In genomic region chr11:126150256-126150655, GRCh38 we compare ENCODE assay signal across 28 cellular contexts.
DNase-seq lines count a peak whose midpoint lies in the region; ATAC-seq and TF ChIP-seq lines count a peak whose summit lies in the region.
"Had no signal": no experiment of that assay in that cellular context is flagged by ENCODE, and none has a peak within 500 bp of the region (broad histone marks: within the 10 kb centered on the region; RNA-seq: fewer than 3 reads in every experiment).

No MANE protein-coding gene starts in this region.

- H3K36me3 Mint-ChIP-seq in naive thymus-derived CD8-positive, alpha-beta T cell: peaks cover 0 to 11% (median 6%) of the 10 kb centered on the region in 3 donors
- no peaks in the 10 kb centered on the region for H3K36me3 Mint-ChIP-seq in CD14-positive monocyte

- no peak overlapping the region for H3K9ac ChIP-seq in BLaER1
- H3K9ac ChIP-seq in BLaER1 treated with 17β-estradiol and CSF1 and Interleukin-3, amounts not matched to agents 10 nM and 100 nM: no peak overlapping the region; a peak in 1 of 22 replicates
- H3K9ac ChIP-seq: neural progenitor cell had no signal

- H3K36me3 ChIP-seq in BLaER1: peaks cover 27% of the 10 kb centered on the region; the same call in 1 of the 2 replicates
- H3K36me3 ChIP-seq in BLaER1 treated with 17β-estradiol and CSF1 and Interleukin-3, amounts not matched to agents 10 nM and 100 nM: peaks cover 0 to 26% (median 6%) of the 10 kb centered on the region in 11 experiments; a peak in 7 of 22 replicates
- H3K36me3 ChIP-seq: gastroesophageal sphincter, neural progenitor cell, right lobe of liver, upper lobe of right lung had no signal

- ATAC-seq in naive thymus-derived CD8-positive, alpha-beta T cell: no peak
- ATAC-seq: activated CD4-positive, alpha-beta T cell treated with anti-CD3 and anti-CD28 coated beads for 36 hours; gastroesophageal sphincter; GM23338; right lobe of liver had no signal

- intact Hi-C loops in CD14-positive monocyte (cut with micrococcal nuclease): no loop called here

- H3K4me1 Mint-ChIP-seq in naive thymus-derived CD8-positive, alpha-beta T cell: peaks cover 2 to 7% (median 4%) of the 10 kb centered on the region in 4 donors
- peaks cover 7% of the 10 kb centered on the region for H3K4me1 Mint-ChIP-seq in CD14-positive monocyte
- H3K4me1 Mint-ChIP-seq: activated CD4-positive, alpha-beta T cell treated with anti-CD3 and anti-CD28 coated beads for 36 hours; activated naive CD4-positive, alpha-beta T cell treated with anti-CD3 and anti-CD28 coated beads, Interleukin-2, amount 50 U/mL, for 24 hours had no signal

- H3K4me1 ChIP-seq in BLaER1: peaks cover 71% of the 10 kb centered on the region
- peaks cover 36 to 76% (median 63%) of the 10 kb centered on the region in 10 experiments for H3K4me1 ChIP-seq in BLaER1 treated with 17β-estradiol and CSF1 and Interleukin-3, amounts not matched to agents 10 nM and 100 nM
- H3K4me1 ChIP-seq: upper lobe of right lung had no signal

- H3K27ac ChIP-seq in BLaER1: peak overlapping the region; percentile 18; the same call in 1 of the 2 replicates
- H3K27ac ChIP-seq in BLaER1 treated with 17β-estradiol and CSF1 and Interleukin-3, amounts not matched to agents 10 nM and 100 nM: 0 out of 22 replicates have a peak overlapping the region, but pooled peaks of 2 of the 11 experiments have one; percentile 9 to 22
- H3K27ac ChIP-seq: gastroesophageal sphincter, neural progenitor cell, right lobe of liver, upper lobe of right lung had no signal

- H3K27me3 ChIP-seq in BLaER1: no peaks in the 10 kb centered on the region
- H3K27me3 ChIP-seq in BLaER1 treated with 17β-estradiol and CSF1 and Interleukin-3, amounts not matched to agents 10 nM and 100 nM: no peaks in the 10 kb centered on the region
- H3K27me3 ChIP-seq: gastroesophageal sphincter, right lobe of liver, upper lobe of right lung had no signal

- H3K27ac Mint-ChIP-seq in naive thymus-derived CD8-positive, alpha-beta T cell: no peak overlapping the region
- peak overlapping the region in 1 of 7 donors; percentile 27 for H3K27ac Mint-ChIP-seq in CD14-positive monocyte
- H3K27ac Mint-ChIP-seq: activated CD4-positive, alpha-beta T cell treated with anti-CD3 and anti-CD28 coated beads for 36 hours; activated naive CD4-positive, alpha-beta T cell treated with anti-CD3 and anti-CD28 coated beads, Interleukin-2, amount 50 U/mL, for 24 hours; activated T-helper 2 cell treated with anti-CD3 and anti-CD28 coated beads, Interferon-gamma antibody, Interleukin-2, Interleukin-4, amounts not matched to agents 10 μg/mL and 5 μg/mL and 100 μg/mL, durations not matched to agents 14 hours and 24 hours and 36 hours; GM23338; IgD-negative memory B cell; progenitor cell of endocrine pancreas had no signal

- H3K4me3 Mint-ChIP-seq in naive thymus-derived CD8-positive, alpha-beta T cell: no peak overlapping the region
- H3K4me3 Mint-ChIP-seq in CD14-positive monocyte: no peak overlapping the region
- H3K4me3 Mint-ChIP-seq: activated CD4-positive, alpha-beta T cell treated with anti-CD3 and anti-CD28 coated beads for 36 hours; activated naive CD4-positive, alpha-beta T cell treated with anti-CD3 and anti-CD28 coated beads, Interleukin-2, amount 50 U/mL, for 24 hours; GM23338; neural progenitor cell had no signal

- TF ChIP-seq CTCF in CD14-positive monocyte (IDR thresholded peaks at IDR 0.05): no peak

- peaks cover 17% of the 10 kb centered on the region for H3K9me3 ChIP-seq in BLaER1
- H3K9me3 ChIP-seq in BLaER1 treated with 17β-estradiol and CSF1 and Interleukin-3, amounts not matched to agents 10 nM and 100 nM (replicated peaks in 1 of 11): peaks cover 11 to 30% (median 17%) of the 10 kb centered on the region in 11 experiments; a peak in 20 of 22 replicates
- H3K9me3 ChIP-seq: right lobe of liver, upper lobe of right lung had no signal

- peaks cover 0 to 23% (median 8%) of the 10 kb centered on the region in 9 donors for H3K9me3 Mint-ChIP-seq in naive thymus-derived CD8-positive, alpha-beta T cell
- peaks cover 3 to 11% (median 7%) of the 10 kb centered on the region in 7 donors for H3K9me3 Mint-ChIP-seq in CD14-positive monocyte

- peaks cover 2 to 13% (median 8%) of the 10 kb centered on the region in 5 donors for H3K27me3 Mint-ChIP-seq in naive thymus-derived CD8-positive, alpha-beta T cell
- no peaks in the 10 kb centered on the region for H3K27me3 Mint-ChIP-seq in CD14-positive monocyte (ENCODE audit: low read depth in 3 of 3)
- H3K27me3 Mint-ChIP-seq: progenitor cell of endocrine pancreas had no signal

- peak; percentile 71 for DNase-seq in NCI-H1092 treated with DMSO at 0.1 percent for 48 hours (lab: John Stamatoyannopoulos, UW)
- DNase-seq in myocyte (ENCODE audit: low read depth): peak; percentile 54
- no peak for DNase-seq in naive thymus-derived CD8-positive, alpha-beta T cell
- no peak for DNase-seq in amygdala (lab: John Stamatoyannopoulos, UW)
- no peak for DNase-seq in CD14-positive monocyte (ENCODE audit: low spot score)
- no peak for DNase-seq in activated T-cell treated with anti-CD3 and anti-CD28 coated beads for 4 hours
- DNase-seq: activated CD4-positive, alpha-beta T cell treated with anti-CD3 and anti-CD28 coated beads for 36 hours; anterior cingulate cortex; C1 segment of cervical spinal cord; NCI-H1105; NCI-H187 treated with DMSO at 0.1 percent for 48 hours; NCI-H2227 treated with DMSO at 0.1 percent for 48 hours; SHP77 treated with DMSO at 0.1 percent for 48 hours; stimulated activated CD4-positive, alpha-beta T cell treated with anti-CD3 and anti-CD28 coated beads, Interleukin-4, amount 100 ng/mL, for 4 hours; substantia nigra; upper lobe of right lung had no signal

- peak overlapping the region; percentile 76 for H3K4me2 ChIP-seq in BLaER1
- H3K4me2 ChIP-seq in BLaER1 treated with 17β-estradiol and CSF1 and Interleukin-3, amounts not matched to agents 10 nM and 100 nM: peak overlapping the region; percentile 60 to 90 (median 79)
- H3K4me2 ChIP-seq: GM23338, neural progenitor cell had no signal

- H3K4me3 ChIP-seq in BLaER1: no peak overlapping the region
- no peak overlapping the region for H3K4me3 ChIP-seq in BLaER1 treated with 17β-estradiol and CSF1 and Interleukin-3, amounts not matched to agents 10 nM and 100 nM
- H3K4me3 ChIP-seq: gastroesophageal sphincter, GM12878, GM23338, lung, neural progenitor cell, right lobe of liver, upper lobe of right lung had no signal

- POLR2A ChIA-PET in naive thymus-derived CD8-positive, alpha-beta T cell (lab: Charles Lee): no interaction called here

- no peaks in the 10 kb centered on the region for H4K20me1 ChIP-seq in BLaER1
- no peaks in the 10 kb centered on the region for H4K20me1 ChIP-seq in BLaER1 treated with 17β-estradiol and CSF1 and Interleukin-3, amounts not matched to agents 10 nM and 100 nM

Comparison
In these comparisons a context has a peak if more than half of its experiments do, and no peak if none do; other contexts are left out.
1. DNase-seq: peak in NCI-H1092 treated with DMSO at 0.1 percent for 48 hours (single experiment) and myocyte (single experiment); none in naive thymus-derived CD8-positive, alpha-beta T cell (0 of 10), amygdala (0 of 56), CD14-positive monocyte (single experiment) and activated T-cell treated with anti-CD3 and anti-CD28 coated beads for 4 hours (single experiment).